15 cellular contexts compared by ENCODE assay signal in the genomic region with DNA sequence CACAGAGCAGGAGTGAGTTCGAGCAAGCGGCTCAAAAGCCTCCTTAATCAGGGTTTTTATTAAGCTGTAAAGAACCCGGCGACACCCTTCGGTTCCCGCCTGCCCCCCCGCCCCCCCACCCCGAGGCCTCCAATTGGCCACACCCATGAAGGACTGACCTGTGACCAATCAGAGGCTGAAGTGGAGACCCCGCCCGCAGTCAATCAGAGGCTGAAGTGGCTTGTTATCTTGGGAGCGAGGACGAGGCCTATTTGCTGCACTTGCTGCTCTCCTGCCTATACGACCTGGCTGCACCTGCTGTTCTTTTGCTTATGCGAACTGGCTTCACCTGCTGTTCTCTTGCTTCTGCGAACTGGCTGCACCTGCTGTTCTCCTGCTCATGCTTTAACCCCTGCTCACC.
A peak's percentile ranks its signal among the peaks of the same experiment; 100 is the strongest.
DNase-seq lines count a peak whose midpoint lies in the region; ATAC-seq and TF ChIP-seq lines count a peak whose summit lies in the region.
"Had no signal": no experiment of that assay in that cellular context is flagged by ENCODE, and none has a peak within 500 bp of the region (broad histone marks: within the 10 kb centered on the region; RNA-seq: fewer than 3 reads in every experiment).

No MANE protein-coding gene starts in this region.

- H3K4me3 ChIP-seq in GM23338 = no peak overlapping the region
- no peak overlapping the region for H3K4me3 ChIP-seq in mammary epithelial cell (replicated peaks in 1 of 3; ENCODE audit: insufficient read depth in 1 of 3, low read depth in 2 of 3, low read length in 3 of 3)
- H3K4me3 ChIP-seq in SJCRH30 = no peak overlapping the region
- H3K4me3 ChIP-seq: left lung, SJSA1 had no signal

- WGBS in mammary epithelial cell (ENCODE audit: low coverage, missing lambda C conversion rate) = 67% methylated on average over 6 of the region's 15 CpGs

- in situ Hi-C loops in mammary epithelial cell (cut with MboI; ENCODE audit: low sequenced_read_pairs in 2 of 2) = no loop called here

- H3F3A ChIP-seq in GM23338 (replicated peaks; ENCODE audit: low read depth) = no peaks in the 10 kb centered on the region

- H4K20me1 ChIP-seq in GM23338 (replicated peaks; ENCODE audit: insufficient read depth) (no peaks in the 10 kb centered on the region), mammary epithelial cell (ENCODE audit: insufficient read depth, low read length) (no peaks in the 10 kb centered on the region)

- DNase-seq in GM23338 (ENCODE audit: low spot score) = peak; percentile 42
- DNase-seq in NCI-H187 (lab: John Stamatoyannopoulos, UW) = peak; percentile 30 to 76
- DNase-seq in NCI-H69 (lab: John Stamatoyannopoulos, UW) = peak; percentile 81
- peak; percentile 36 for DNase-seq in iPS-NIHi7 (ENCODE audit: extremely low spot score)
- DNase-seq in mammary epithelial cell = no peak
- DNase-seq in SJCRH30 = no peak
- no peak for DNase-seq in stimulated activated CD4-positive, alpha-beta T cell treated with anti-CD3 and anti-CD28 coated beads, Interleukin-15, amount 100 ng/mL, for 24 hours
- DNase-seq: activated effector memory CD4-positive, alpha-beta T cell treated with Interleukin-2 at 50 U/mL for 16 hours; dermis blood vessel endothelial cell; foreskin melanocyte; Kasumi-1; NCI-H1694 had no signal

- H3K4me2 ChIP-seq in GM23338 (no peak overlapping the region), mammary epithelial cell (ENCODE audit: insufficient read depth, low read depth, low read length) (no peak overlapping the region)

- intact Hi-C loops in mammary epithelial cell (cut with micrococcal nuclease) = no loop called here

- dilution Hi-C loops in mammary epithelial cell (cut with HindIII; ENCODE audit: low sequenced_read_pairs) = no loop called here

- H3K27me3 ChIP-seq in GM23338 (ENCODE audit: insufficient read depth) = no peaks in the 10 kb centered on the region
- H3K27me3 ChIP-seq in mammary epithelial cell (ENCODE audit: insufficient read depth, low read length) = no peaks in the 10 kb centered on the region
- no peaks in the 10 kb centered on the region for H3K27me3 ChIP-seq in SJCRH30
- H3K27me3 ChIP-seq: left lung, SJSA1 had no signal

- no peaks in the 10 kb centered on the region; the same call in 1 of the 2 replicates for H3K9me2 ChIP-seq in GM23338 (ENCODE audit: insufficient read depth)

- H3K79me2 ChIP-seq in GM23338 (replicated peaks; ENCODE audit: insufficient read depth) (no peaks in the 10 kb centered on the region), mammary epithelial cell (ENCODE audit: insufficient read depth, low read length) (no peaks in the 10 kb centered on the region)

- CTCF ChIA-PET in mammary epithelial cell (lab: Charles Lee; ENCODE audit: low non-redundant PET) = no interaction called here

- no peaks in the 10 kb centered on the region for H3K9me3 Mint-ChIP-seq in GM23338

- peaks cover 2% of the 10 kb centered on the region for H3K27me3 Mint-ChIP-seq in GM23338 (ENCODE audit: insufficient read depth, low read depth, poor library complexity)

- TF ChIP-seq CTCF in GM23338 (conservative IDR thresholded peaks at IDR 0.05; ENCODE audit: low read depth in 2 of 2) = no peak
- no peak for TF ChIP-seq CTCF in mammary epithelial cell (conservative IDR thresholded peaks at IDR 0.05 in 1 of 2, IDR thresholded peaks at IDR 0.05 in 1 of 2; ENCODE audit: extremely low read depth in 1 of 2, insufficient read depth in 1 of 2, low read depth in 1 of 2, low read length in 2 of 2)

- H3K4me1 ChIP-seq in GM23338 (ENCODE audit: insufficient read depth) (no peaks in the 10 kb centered on the region), mammary epithelial cell (ENCODE audit: insufficient read depth, low read length) (no peaks in the 10 kb centered on the region), SJCRH30 (no peaks in the 10 kb centered on the region)
- H3K4me1 ChIP-seq: left lung, SJSA1 had no signal

- no TSS peak for BruUV-seq in mammary epithelial cell (replicated peaks; lab: Mats Ljungman, UMichigan)

- H3K4me1 Mint-ChIP-seq in GM23338 = peaks cover 24% of the 10 kb centered on the region; the same call in 2 of the 3 replicates

- H3K9me3 ChIP-seq in mammary epithelial cell (replicated peaks; ENCODE audit: insufficient read depth, low read length) (peaks cover 17% of the 10 kb centered on the region), SJCRH30 (replicated peaks) (no peaks in the 10 kb centered on the region)
- H3K9me3 ChIP-seq: left lung, SJSA1 had no signal

- H3K27ac ChIP-seq in GM23338 (ENCODE audit: low read depth) (no peak overlapping the region), mammary epithelial cell (ENCODE audit: insufficient read depth, low read depth, low read length) (no peak overlapping the region), SJCRH30 (no peak overlapping the region)
- H3K27ac ChIP-seq: left lung, SJSA1 had no signal

- H3K36me3 ChIP-seq in GM23338 (ENCODE audit: insufficient read depth) = no peaks in the 10 kb centered on the region
- H3K36me3 ChIP-seq in mammary epithelial cell (ENCODE audit: insufficient read depth, low read length) = no peaks in the 10 kb centered on the region
- H3K36me3 ChIP-seq in SJCRH30 = no peaks in the 10 kb centered on the region
- H3K36me3 ChIP-seq: left lung, SJSA1 had no signal

- no peak overlapping the region for H3K9ac ChIP-seq in mammary epithelial cell (ENCODE audit: insufficient read depth, low read length)

- H3K27ac Mint-ChIP-seq in GM23338 = no peak overlapping the region

- H3K4me3 Mint-ChIP-seq in GM23338 = no peak overlapping the region

- ATAC-seq in GM23338 = peak; percentile 97
- ATAC-seq: activated CD4-positive, CD25-positive, alpha-beta regulatory T cell treated with anti-CD3 and anti-CD28 coated beads, Interleukin-2, amount 50 U/mL, for 24 hours; left lung had no signal

- no peaks in the 10 kb centered on the region for H3K36me3 Mint-ChIP-seq in GM23338 (ENCODE audit: low read depth)

- no peak overlapping the region for H2AFZ ChIP-seq in GM23338
- H2AFZ ChIP-seq in mammary epithelial cell (ENCODE audit: low read depth, low read length) = no peak overlapping the region

TF ChIP-seq in GM23338, 12 proteins besides CTCF, POLR2A, EP300 and RAD21 (continues in another document):
- TF ChIP-seq NANOG (IDR thresholded peaks at IDR 0.05; ENCODE audit: borderline replicate concordance) (no peak), STAT1 (IDR thresholded peaks at IDR 0.05; ENCODE audit: unreplicated experiment) (no peak)
- TF ChIP-seq, protein P1, sequence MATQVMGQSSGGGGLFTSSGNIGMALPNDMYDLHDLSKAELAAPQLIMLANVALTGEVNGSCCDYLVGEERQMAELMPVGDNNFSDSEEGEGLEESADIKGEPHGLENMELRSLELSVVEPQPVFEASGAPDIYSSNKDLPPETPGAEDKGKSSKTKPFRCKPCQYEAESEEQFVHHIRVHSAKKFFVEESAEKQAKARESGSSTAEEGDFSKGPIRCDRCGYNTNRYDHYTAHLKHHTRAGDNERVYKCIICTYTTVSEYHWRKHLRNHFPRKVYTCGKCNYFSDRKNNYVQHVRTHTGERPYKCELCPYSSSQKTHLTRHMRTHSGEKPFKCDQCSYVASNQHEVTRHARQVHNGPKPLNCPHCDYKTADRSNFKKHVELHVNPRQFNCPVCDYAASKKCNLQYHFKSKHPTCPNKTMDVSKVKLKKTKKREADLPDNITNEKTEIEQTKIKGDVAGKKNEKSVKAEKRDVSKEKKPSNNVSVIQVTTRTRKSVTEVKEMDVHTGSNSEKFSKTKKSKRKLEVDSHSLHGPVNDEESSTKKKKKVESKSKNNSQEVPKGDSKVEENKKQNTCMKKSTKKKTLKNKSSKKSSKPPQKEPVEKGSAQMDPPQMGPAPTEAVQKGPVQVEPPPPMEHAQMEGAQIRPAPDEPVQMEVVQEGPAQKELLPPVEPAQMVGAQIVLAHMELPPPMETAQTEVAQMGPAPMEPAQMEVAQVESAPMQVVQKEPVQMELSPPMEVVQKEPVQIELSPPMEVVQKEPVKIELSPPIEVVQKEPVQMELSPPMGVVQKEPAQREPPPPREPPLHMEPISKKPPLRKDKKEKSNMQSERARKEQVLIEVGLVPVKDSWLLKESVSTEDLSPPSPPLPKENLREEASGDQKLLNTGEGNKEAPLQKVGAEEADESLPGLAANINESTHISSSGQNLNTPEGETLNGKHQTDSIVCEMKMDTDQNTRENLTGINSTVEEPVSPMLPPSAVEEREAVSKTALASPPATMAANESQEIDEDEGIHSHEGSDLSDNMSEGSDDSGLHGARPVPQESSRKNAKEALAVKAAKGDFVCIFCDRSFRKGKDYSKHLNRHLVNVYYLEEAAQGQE (IDR thresholded peaks at IDR 0.05; ENCODE audit: unreplicated experiment) = no peak

Comparison
In these comparisons a context has a peak if more than half of its experiments do, and no peak if none do; other contexts are left out.
1. DNase-seq: peak in GM23338 (single experiment), NCI-H187 (2 of 2), NCI-H69 (single experiment) and iPS-NIHi7 (single experiment); none in mammary epithelial cell (single experiment), SJCRH30 (0 of 2) and stimulated activated CD4-positive, alpha-beta T cell treated with anti-CD3 and anti-CD28 coated beads, Interleukin-15, amount 100 ng/mL, for 24 hours (single experiment).